Comparison of ENCODE assay signal across 12 cellular contexts in genomic region chr6:2968600-2969135, GRCh38. TPM values are rescaled to one million over a fixed set of nuclear protein-coding genes. Genes with fewer than 3 reads are reported as not detected.
DNase-seq lines count a peak whose midpoint lies in the region; ATAC-seq and TF ChIP-seq lines count a peak whose summit lies in the region.
"Had no signal": no experiment of that assay in that cellular context is flagged by ENCODE, and none has a peak within 500 bp of the region (broad histone marks: within the 10 kb centered on the region; RNA-seq: fewer than 3 reads in every experiment).

No MANE protein-coding gene starts in this region.

- TF ChIP-seq POLR2A in IMR-90 (IDR thresholded peaks at IDR 0.05; ENCODE audit: low read depth, low read length) (no peak), suprapubic skin (IDR thresholded peaks at IDR 0.05) (no peak)

- H3K4ac ChIP-seq in IMR-90 (ENCODE audit: low read depth, low read length) = peak overlapping the region; percentile 1; the same call in 1 of the 2 replicates

- no TSS peak for BruUV-seq in IMR-90 (replicated peaks; lab: Mats Ljungman, UMichigan)

- CTCF ChIA-PET in IMR-90 (lab: Yijun Ruan, JAX) = interaction anchor here (0.6 kb wide), 1 partner anchor 151 kb away, joined by 9 read pairs; no protein-coding TSS in a partner anchor

- peaks cover 3% of the 10 kb centered on the region; the same call in 1 of the 2 replicates for H3K4me1 ChIP-seq in IMR-90 (ENCODE audit: control insufficient read depth, insufficient read depth, low read length)
- H3K4me1 ChIP-seq in ascending aorta = peaks cover 0 to 11% of the 10 kb centered on the region in 2 donors
- peaks cover 45% of the 10 kb centered on the region for H3K4me1 ChIP-seq in lower lobe of right lung
- H3K4me1 ChIP-seq in suprapubic skin = peaks cover 15% of the 10 kb centered on the region

- H3K9ac ChIP-seq in IMR-90 (ENCODE audit: low read depth, low read length) = 0 out of 2 replicates have a peak overlapping the region, but pooled peaks have one; percentile 4

- dilution Hi-C loops in IMR-90 (cut with HindIII; ENCODE audit: low sequenced_read_pairs, unreplicated experiment) = no loop called here

- TF ChIP-seq RAD21 in IMR-90 (IDR thresholded peaks at IDR 0.05; ENCODE audit: low read length) = no peak

- H2AK5ac ChIP-seq in IMR-90 (ENCODE audit: low read depth, low read length) = no peak overlapping the region

- H3K9me3 ChIP-seq in IMR-90 (ENCODE audit: control insufficient read depth, insufficient read depth, low read length) (no peaks in the 10 kb centered on the region), ascending aorta (no peaks in the 10 kb centered on the region), lower lobe of right lung (no peaks in the 10 kb centered on the region), suprapubic skin (no peaks in the 10 kb centered on the region)
- H3K9me3 ChIP-seq: adrenal gland, pancreas had no signal

- H2AFZ ChIP-seq in IMR-90 (replicated peaks; ENCODE audit: low read length, poor library complexity) = no peak overlapping the region

- no peak overlapping the region for H4K8ac ChIP-seq in IMR-90 (ENCODE audit: low read depth in 2 of 2, low read length in 2 of 2)

- WGBS in IMR-90 (ENCODE audit: extremely low coverage in 2 of 2, insufficient read length in 1 of 2), 2 experiments = no CpG with 5 or more reads among the region's 8 CpGs
- WGBS in suprapubic skin = 75% methylated on average over 8 of the region's 8 CpGs

- no peak overlapping the region; the same call in 1 of the 2 replicates for H4K91ac ChIP-seq in IMR-90 (ENCODE audit: insufficient read depth, low read depth, low read length)

- no peak overlapping the region for H3K4me3 ChIP-seq in IMR-90 (ENCODE audit: insufficient read depth, low read depth, low read length)
- H3K4me3 ChIP-seq in ascending aorta = no peak overlapping the region
- H3K4me3 ChIP-seq in lower lobe of right lung = peak overlapping the region; percentile 28
- no peak overlapping the region for H3K4me3 ChIP-seq in suprapubic skin
- H3K4me3 ChIP-seq: adrenal gland, pancreas had no signal

- H3K23ac ChIP-seq in IMR-90 (ENCODE audit: low read depth, low read length) = peak overlapping the region; percentile 28; the same call in 1 of the 2 replicates

- H2BK20ac ChIP-seq in IMR-90 (ENCODE audit: low read depth, low read length) = no peak overlapping the region

- POLR2A ChIA-PET in IMR-90 (lab: Charles Lee; ENCODE audit: unreplicated experiment) = no interaction called here

- peak overlapping the region; percentile 56 for H3K4me2 ChIP-seq in IMR-90 (ENCODE audit: low read depth, low read length)

- peaks cover 9% of the 10 kb centered on the region for H3K9me1 ChIP-seq in IMR-90 (ENCODE audit: insufficient read depth, low read length)

- no peak overlapping the region for H3K56ac ChIP-seq in IMR-90 (ENCODE audit: extremely low read depth, insufficient read depth, low read length)

- no peaks in the 10 kb centered on the region for H3K27me3 ChIP-seq in IMR-90 (ENCODE audit: control insufficient read depth, insufficient read depth, low read length)
- no peaks in the 10 kb centered on the region for H3K27me3 ChIP-seq in ascending aorta
- no peaks in the 10 kb centered on the region for H3K27me3 ChIP-seq in lower lobe of right lung (ENCODE audit: low read depth)
- no peaks in the 10 kb centered on the region for H3K27me3 ChIP-seq in suprapubic skin
- H3K27me3 ChIP-seq: adrenal gland, pancreas had no signal

- peaks cover 21 to 74% of the 10 kb centered on the region in 2 experiments for H3K79me1 ChIP-seq in IMR-90 (ENCODE audit: low read depth in 1 of 2, low read length in 2 of 2)

- H3K27ac ChIP-seq in IMR-90 (ENCODE audit: insufficient read depth, low read length) (peak overlapping the region; percentile 7; the same call in 1 of the 2 replicates), ascending aorta (peak overlapping the region; percentile 36 to 99), lower lobe of right lung (peak overlapping the region; percentile 37), substantia nigra (ENCODE audit: low read depth, low read length, poor library complexity, severe bottlenecking) (peak overlapping the region; percentile 52), suprapubic skin (no peak overlapping the region)
- H3K27ac ChIP-seq: pancreas, VCaP had no signal

- intact Hi-C loops in IMR-90 (cut with micrococcal nuclease) = no loop called here
- intact Hi-C loops in ascending aorta (cut with DNase I) = no loop called here
- intact Hi-C loops in lower lobe of right lung (cut with DNase I) = no loop called here

- TF ChIP-seq EP300 in suprapubic skin (IDR thresholded peaks at IDR 0.05) = no peak

- H3K14ac ChIP-seq in IMR-90 (replicated peaks; ENCODE audit: low read depth, low read length) = no peak overlapping the region

- H2BK15ac ChIP-seq in IMR-90 (ENCODE audit: low read depth, low read length) = no peak overlapping the region

- H3K36me3 ChIP-seq in IMR-90 (ENCODE audit: control insufficient read depth, insufficient read depth, low read length) (peaks cover 3% of the 10 kb centered on the region; the same call in 1 of the 2 replicates), ascending aorta (no peaks in the 10 kb centered on the region), lower lobe of right lung (peaks cover 4% of the 10 kb centered on the region), suprapubic skin (no peaks in the 10 kb centered on the region)
- H3K36me3 ChIP-seq: adrenal gland, pancreas had no signal

- no peak overlapping the region for H2BK120ac ChIP-seq in IMR-90 (ENCODE audit: low read depth, low read length)

- in situ Hi-C loops in IMR-90 (cut with MboI; ENCODE audit: low sequenced_read_pairs) = no loop called here

- peak overlapping the region; percentile 71 for H2AK9ac ChIP-seq in IMR-90 (replicated peaks; ENCODE audit: low read depth, low read length, poor library complexity)

- no peak overlapping the region for H2BK5ac ChIP-seq in IMR-90 (ENCODE audit: low read depth, low read length, poor library complexity, severe bottlenecking)

- TF ChIP-seq CTCF in IMR-90 (conservative IDR thresholded peaks at IDR 0.05; ENCODE audit: low read depth, low read length) (no peak), ascending aorta (IDR thresholded peaks at IDR 0.05) (no peak), lower lobe of right lung (IDR thresholded peaks at IDR 0.05) (no peak), suprapubic skin (IDR thresholded peaks at IDR 0.05) (no peak)

- no peak overlapping the region for H3K18ac ChIP-seq in IMR-90 (ENCODE audit: low read depth, low read length)

- ATAC-seq in IMR-90 (ENCODE audit: low read depth) (no peak), lower lobe of right lung (no peak), GM21723 (IDR thresholded peaks at IDR 0.05; ENCODE audit: unreplicated experiment) (no peak)
- ATAC-seq: pancreas had no signal

- peaks cover 20% of the 10 kb centered on the region; the same call in 1 of the 2 replicates for H4K20me1 ChIP-seq in IMR-90 (ENCODE audit: insufficient read depth, low read length)

- no peak for DNase-seq in IMR-90
- peak in 1 of 2 donors; percentile 52 for DNase-seq in ascending aorta (ENCODE audit: low spot score in 2 of 2)
- DNase-seq in lower lobe of right lung = no peak
- no peak for DNase-seq in substantia nigra (lab: John Stamatoyannopoulos, UW)
- no peak for DNase-seq in T-helper 2 cell
- no peak for DNase-seq in suprapubic skin (ENCODE audit: low spot score in 2 of 2)
- DNase-seq: mesendoderm, NCI-H345, pancreas had no signal

- H4K5ac ChIP-seq in IMR-90 (ENCODE audit: low read depth, low read length) = no peak overlapping the region

TF ChIP-seq in IMR-90, 13 proteins besides CTCF, POLR2A, EP300 and RAD21:
- no peak for TF ChIP-seq RFX5 (IDR thresholded peaks at IDR 0.05; ENCODE audit: low read depth, low read length)
- TF ChIP-seq BHLHE40 (IDR thresholded peaks at IDR 0.05; ENCODE audit: low read depth, low read length) = no peak
- TF ChIP-seq MXI1 (IDR thresholded peaks at IDR 0.05; ENCODE audit: borderline replicate concordance, low read depth, low read length) = no peak
- TF ChIP-seq CHD1 (IDR thresholded peaks at IDR 0.05; ENCODE audit: low read depth, low read length) = no peak
- no peak for TF ChIP-seq RCOR1 (IDR thresholded peaks at IDR 0.05; ENCODE audit: insufficient replicate concordance, low read length)
- no peak for TF ChIP-seq USF2 (IDR thresholded peaks at IDR 0.05; ENCODE audit: low read depth, low read length)
- TF ChIP-seq MAFK (IDR thresholded peaks at IDR 0.05; ENCODE audit: low read depth, low read length) = no peak
- no peak for TF ChIP-seq CEBPB (IDR thresholded peaks at IDR 0.05; ENCODE audit: low read depth, low read length)

RNA-seq across cellular contexts. Expression of gene SERPINB6, which starts 2.7 kb away (rescaled TPM):
- total RNA-seq in IMR-90 (2012; rRNA removed) = 37.1 and 60.3 TPM in 2 replicates
- 78.7 and 91.1 TPM in 2 replicates for polyA plus RNA-seq in IMR-90 (2012; rRNA removed)
- 74.7 and 123 TPM in 2 replicates for polyA plus RNA-seq in IMR-90 (2012; cell fraction: cytosol; rRNA removed)
- polyA plus RNA-seq in IMR-90 (2012; cell fraction: nucleus; rRNA removed; ENCODE audit: low replicate concordance) = 93.6 and 162 TPM in 2 replicates
- 222 TPM for total RNA-seq in ascending aorta
- 160 TPM for total RNA-seq in lower lobe of right lung
- 10 to 100 TPM; 26.8 to 53.4 (median 36.8) TPM for total RNA-seq in suprapubic skin

RNA-seq across cellular contexts. Expression of gene NQO2, which starts 31.0 kb away (rescaled TPM):
- total RNA-seq in IMR-90 (2012; rRNA removed) = 59.4 and 72.1 TPM in 2 replicates
- polyA plus RNA-seq in IMR-90 (2012; rRNA removed) = 41.9 and 42.5 TPM in 2 replicates
- 31.1 and 51.6 TPM in 2 replicates for polyA plus RNA-seq in IMR-90 (2012; cell fraction: cytosol; rRNA removed)
- polyA plus RNA-seq in IMR-90 (2012; cell fraction: nucleus; rRNA removed; ENCODE audit: low replicate concordance) = 13.5 and 24.4 TPM in 2 replicates
- 7.7 TPM for total RNA-seq in ascending aorta
- total RNA-seq in lower lobe of right lung = 22.4 TPM
- total RNA-seq in suprapubic skin = 10 to 100 TPM; 22.8 to 40.4 (median 38.3) TPM
